Comparison of ENCODE assay signal across 35 cellular contexts in the genomic region with DNA sequence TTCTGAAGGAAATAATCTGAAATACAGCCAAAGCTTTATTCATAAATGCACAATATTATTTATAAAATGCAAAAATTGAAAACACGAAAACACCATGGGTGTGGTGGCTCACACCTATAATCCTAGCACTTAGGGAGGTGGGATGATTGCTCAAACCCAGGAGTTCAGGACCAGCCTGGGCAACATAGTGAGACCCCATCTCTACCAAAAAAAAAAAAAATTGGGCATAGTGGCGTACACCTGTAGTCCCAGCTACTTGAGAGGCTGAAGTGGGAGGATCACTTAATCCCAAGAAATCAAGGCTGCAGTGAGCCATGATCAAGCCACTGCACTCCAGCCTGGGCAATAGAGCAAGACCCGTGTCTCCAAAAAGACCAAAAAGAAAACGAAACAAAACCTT.
"Had no signal": no experiment of that assay in that cellular context is flagged by ENCODE, and none has a peak within 500 bp of the region (broad histone marks: within the 10 kb centered on the region; RNA-seq: fewer than 3 reads in every experiment).

No MANE protein-coding gene starts in this region.

- H3K27ac ChIP-seq: KMS-11 had no signal

- H3K27me3 ChIP-seq: MG63 had no signal

- H3K36me3 ChIP-seq: MG63 had no signal

- H3K4me3 ChIP-seq: MG63 had no signal

- H3K9ac ChIP-seq: KMS-11 had no signal

- H3K4me2 ChIP-seq: KMS-11 had no signal

- H3K9me3 ChIP-seq: MG63 had no signal

- DNase-seq: Karpas-422, Kasumi-1, MG63, MM.1S, MV-4-11, NCI-H1048, NCI-H1092, NCI-H1092 treated with DMSO at 0.1 percent for 48 hours, NCI-H1105, NCI-H1105 treated with DMSO at 0.1 percent for 48 hours, NCI-H1417, NCI-H1417 treated with DMSO at 0.1 percent for 48 hours, NCI-H1436, NCI-H1436 treated with DMSO at 0.1 percent for 48 hours, NCI-H146, NCI-H1694 treated with DMSO at 0.1 percent for 48 hours, NCI-H187, NCI-H187 treated with DMSO at 0.1 percent for 48 hours, NCI-H1930, NCI-H2029, NCI-H2029 treated with DMSO at 0.1 percent for 48 hours, NCI-H2081, NCI-H2081 treated with DMSO at 0.1 percent for 48 hours, NCI-H2107, NCI-H2171, NCI-H2171 treated with DMSO at 0.1 percent for 48 hours, NCI-H2227 treated with DMSO at 0.1 percent for 48 hours, NCI-H226, NCI-H345, NCI-H446, NCI-H446 treated with DMSO at 0.1 percent for 48 hours, NCI-H510A, NCI-H510A treated with DMSO at 0.1 percent for 48 hours, NCI-H524 had no signal
